Comparison of ENCODE assay signal across 11 cellular contexts in genomic region chrX:41664307-41665299, GRCh38. TPM values are rescaled to one million over a fixed set of nuclear protein-coding genes. Genes with fewer than 3 reads are reported as not detected.
A peak's percentile ranks its signal among the peaks of the same experiment; 100 is the strongest.
DNase-seq lines count a peak whose midpoint lies in the region; ATAC-seq and TF ChIP-seq lines count a peak whose summit lies in the region.
"Had no signal": no experiment of that assay in that cellular context is flagged by ENCODE, and none has a peak within 500 bp of the region (broad histone marks: within the 10 kb centered on the region; RNA-seq: fewer than 3 reads in every experiment).

No MANE protein-coding gene starts in this region.

- no peaks in the 10 kb centered on the region for H3K36me3 ChIP-seq in adrenal gland (replicated peaks in 1 of 2)
- H3K36me3 ChIP-seq in thyroid gland, result no peaks in the 10 kb centered on the region

- DNase-seq in GM12865 (ENCODE audit: low read depth) (peak; percentile 37), adrenal gland (peak in 2 of 7 donors; percentile 22 to 26), NCI-H2081 (lab: John Stamatoyannopoulos, UW) (no peak), SHP77 (lab: John Stamatoyannopoulos, UW) (no peak), thyroid gland (no peak), putamen (ENCODE audit: low spot score) (no peak)
- DNase-seq: central memory CD4-positive, alpha-beta T cell; KG1; left lung had no signal

- H3K4me1 ChIP-seq in adrenal gland (replicated peaks in 1 of 2), result no peaks in the 10 kb centered on the region
- H3K4me1 ChIP-seq in thyroid gland, result no peaks in the 10 kb centered on the region
- H3K4me1 ChIP-seq: left lung had no signal

- no peaks in the 10 kb centered on the region for H3K9me3 ChIP-seq in adrenal gland (replicated peaks in 1 of 3)
- H3K9me3 ChIP-seq in thyroid gland, result no peaks in the 10 kb centered on the region
- H3K9me3 ChIP-seq: left lung had no signal

- ATAC-seq in GM19328 (IDR thresholded peaks at IDR 0.05; ENCODE audit: unreplicated experiment), result peak; percentile 82
- ATAC-seq in HG03039 (IDR thresholded peaks at IDR 0.05; ENCODE audit: unreplicated experiment), result peak; percentile 78
- ATAC-seq: left lung had no signal

- TF ChIP-seq POLR2A in adrenal gland (IDR thresholded peaks at IDR 0.05) (no peak), thyroid gland (IDR thresholded peaks at IDR 0.05) (no peak)

- peak overlapping the region in 3 of 5 donors; percentile 19 to 35 (median 21) for H3K27ac ChIP-seq in adrenal gland
- H3K27ac ChIP-seq in thyroid gland, result no peak overlapping the region
- H3K27ac ChIP-seq: left lung had no signal

- peaks cover 6% of the 10 kb centered on the region for H3K27me3 ChIP-seq in adrenal gland
- no peaks in the 10 kb centered on the region for H3K27me3 ChIP-seq in thyroid gland

- H3K4me3 ChIP-seq in GM12865 (ENCODE audit: low read depth, low read length) (no peak overlapping the region), adrenal gland (no peak overlapping the region), thyroid gland (replicated peaks in 1 of 3) (no peak overlapping the region)
- H3K4me3 ChIP-seq: left lung had no signal

- intact Hi-C loops in adrenal gland (cut with DNase I) (no loop called here), thyroid gland (cut with DNase I) (no loop called here)

- TF ChIP-seq CTCF in GM12865 (IDR thresholded peaks at IDR 0.05; ENCODE audit: insufficient read depth, low read depth, low read length, missing control alignments) (no peak), adrenal gland (IDR thresholded peaks at IDR 0.05) (no peak), thyroid gland (IDR thresholded peaks at IDR 0.05) (no peak)

- 72 to 97% (median 91%) methylated on average over 3 of the region's 3 CpGs for WGBS in adrenal gland, 4 donors
- WGBS in thyroid gland, 2 donors, result 92 to 93% methylated on average over 3 of the region's 3 CpGs

RNA-seq across cellular contexts. Expression of gene GPR34, which starts 24.2 kb away (rescaled TPM):
- total RNA-seq in adrenal gland (10 to 100 TPM in 7 of 8 donors, 1 to 10 TPM in 1; 2.7 to 53.3 (median 23.3) TPM), thyroid gland (10 to 100 TPM in 1 of 4 donors, 1 to 10 TPM in 3; 3.4 to 12.1 (median 8.5) TPM)
- polyA plus RNA-seq in adrenal gland, result 10 to 100 TPM in 1 of 3 donors, 1 to 10 TPM in 2; 7.8 to 18.8 (median 8.0) TPM

RNA-seq across cellular contexts. Expression of gene GPR82, which starts 59.4 kb away (rescaled TPM):
- total RNA-seq in adrenal gland (1 to 10 TPM in 4 of 8 donors, under 1 TPM in 3, not detected in 1; 0.38 to 3.4 (median 1.0) TPM), thyroid gland (under 1 TPM in 2 of 4 donors, not detected in 2; 0.33 to 0.40 TPM)
- polyA plus RNA-seq in adrenal gland, result under 1 TPM; 0.16 to 0.99 (median 0.24) TPM

Comparison
In these comparisons a context has a peak if more than half of its experiments do, and no peak if none do; other contexts are left out.
1. H3K27ac ChIP-seq: peak in adrenal gland (3 of 5); none in thyroid gland (0 of 3).